Comparison of ENCODE assay signal across 1 cellular context in the genomic region with DNA sequence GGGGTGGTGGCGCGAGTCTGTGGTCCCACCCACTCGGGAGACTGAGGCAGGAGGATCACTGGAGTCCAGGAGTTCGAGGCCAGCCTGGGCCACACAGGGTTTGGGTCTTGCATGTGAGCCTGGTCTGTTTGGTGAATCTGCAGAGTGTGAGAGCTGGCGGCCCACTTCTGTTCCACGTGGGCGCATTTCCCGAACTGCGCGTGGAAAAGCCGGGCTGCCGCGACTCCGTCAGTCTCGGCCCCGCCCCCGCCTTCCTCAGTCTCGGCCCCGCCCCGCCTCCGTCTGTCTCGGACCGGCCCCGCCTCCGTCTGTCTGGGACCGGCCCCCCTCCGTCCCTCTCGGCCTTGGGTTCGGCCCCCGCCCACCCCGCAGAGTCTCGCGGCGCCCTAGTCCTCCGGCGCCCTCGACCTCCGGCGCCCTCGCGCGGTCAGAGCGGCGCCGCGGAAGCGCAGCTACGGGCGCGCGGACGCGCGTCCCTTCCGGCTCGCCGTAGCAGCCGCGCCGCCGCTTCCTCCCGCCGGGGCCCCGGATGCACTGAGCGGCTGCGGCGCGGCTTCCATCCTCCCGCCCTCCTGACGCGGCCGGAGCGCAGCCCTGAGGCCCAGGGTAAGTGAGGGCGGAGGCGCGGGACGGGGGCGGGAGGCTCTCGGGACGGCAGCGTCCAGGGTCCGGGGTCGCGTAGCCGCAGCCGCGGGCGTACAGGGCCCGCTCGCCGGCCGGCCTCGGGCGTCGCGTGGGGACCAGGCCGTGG.
TF ChIP-seq lines count a peak whose summit lies in the region.

A gene with protein sequence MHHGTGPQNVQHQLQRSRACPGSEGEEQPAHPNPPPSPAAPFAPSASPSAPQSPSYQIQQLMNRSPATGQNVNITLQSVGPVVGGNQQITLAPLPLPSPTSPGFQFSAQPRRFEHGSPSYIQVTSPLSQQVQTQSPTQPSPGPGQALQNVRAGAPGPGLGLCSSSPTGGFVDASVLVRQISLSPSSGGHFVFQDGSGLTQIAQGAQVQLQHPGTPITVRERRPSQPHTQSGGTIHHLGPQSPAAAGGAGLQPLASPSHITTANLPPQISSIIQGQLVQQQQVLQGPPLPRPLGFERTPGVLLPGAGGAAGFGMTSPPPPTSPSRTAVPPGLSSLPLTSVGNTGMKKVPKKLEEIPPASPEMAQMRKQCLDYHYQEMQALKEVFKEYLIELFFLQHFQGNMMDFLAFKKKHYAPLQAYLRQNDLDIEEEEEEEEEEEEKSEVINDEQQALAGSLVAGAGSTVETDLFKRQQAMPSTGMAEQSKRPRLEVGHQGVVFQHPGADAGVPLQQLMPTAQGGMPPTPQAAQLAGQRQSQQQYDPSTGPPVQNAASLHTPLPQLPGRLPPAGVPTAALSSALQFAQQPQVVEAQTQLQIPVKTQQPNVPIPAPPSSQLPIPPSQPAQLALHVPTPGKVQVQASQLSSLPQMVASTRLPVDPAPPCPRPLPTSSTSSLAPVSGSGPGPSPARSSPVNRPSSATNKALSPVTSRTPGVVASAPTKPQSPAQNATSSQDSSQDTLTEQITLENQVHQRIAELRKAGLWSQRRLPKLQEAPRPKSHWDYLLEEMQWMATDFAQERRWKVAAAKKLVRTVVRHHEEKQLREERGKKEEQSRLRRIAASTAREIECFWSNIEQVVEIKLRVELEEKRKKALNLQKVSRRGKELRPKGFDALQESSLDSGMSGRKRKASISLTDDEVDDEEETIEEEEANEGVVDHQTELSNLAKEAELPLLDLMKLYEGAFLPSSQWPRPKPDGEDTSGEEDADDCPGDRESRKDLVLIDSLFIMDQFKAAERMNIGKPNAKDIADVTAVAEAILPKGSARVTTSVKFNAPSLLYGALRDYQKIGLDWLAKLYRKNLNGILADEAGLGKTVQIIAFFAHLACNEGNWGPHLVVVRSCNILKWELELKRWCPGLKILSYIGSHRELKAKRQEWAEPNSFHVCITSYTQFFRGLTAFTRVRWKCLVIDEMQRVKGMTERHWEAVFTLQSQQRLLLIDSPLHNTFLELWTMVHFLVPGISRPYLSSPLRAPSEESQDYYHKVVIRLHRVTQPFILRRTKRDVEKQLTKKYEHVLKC (N-terminal part only) (plus strand): TSS at position 512 of the 751 bp plus-strand sequence. CDS start 10,678 bp downstream, outside the sequence.

TF ChIP-seq in GM12878, 131 proteins besides CTCF, POLR2A, EP300 and RAD21 (continued from another document):
- TF ChIP-seq CHD1 (IDR thresholded peaks at IDR 0.05; ENCODE audit: low read depth, low read length) = peak; percentile 66; the same call in 1 of the 2 replicates
- TF ChIP-seq CREB1 (IDR thresholded peaks at IDR 0.05; ENCODE audit: low read depth) = peak; percentile 80
- 0 out of 2 replicates have a peak, but pooled peaks have one; percentile 14 for TF ChIP-seq TCF3 (IDR thresholded peaks at IDR 0.05; ENCODE audit: borderline replicate concordance, insufficient read depth, low read depth, low read length)
- no peak for TF ChIP-seq KAT2A (conservative IDR thresholded peaks at IDR 0.05; ENCODE audit: control insufficient read depth, low read depth, low read length)
- TF ChIP-seq NRF1 (conservative IDR thresholded peaks at IDR 0.05; ENCODE audit: low read depth, low read length) = no peak
- no peak for TF ChIP-seq ZZZ3 (IDR thresholded peaks at IDR 0.05; ENCODE audit: control insufficient read depth, insufficient read length, low read depth)
- peak; percentile 95 for TF ChIP-seq GATAD2B (conservative IDR thresholded peaks at IDR 0.05; ENCODE audit: low read depth)
- TF ChIP-seq LARP7 (IDR thresholded peaks at IDR 0.05) = peak; percentile 97
- peak; percentile 66 for TF ChIP-seq HCFC1 (IDR thresholded peaks at IDR 0.05; ENCODE audit: low read length)
- peak; percentile 7; the same call in 1 of the 3 replicates for TF ChIP-seq POU2F2 (IDR thresholded peaks at IDR 0.05; ENCODE audit: borderline replicate concordance, low read depth, low read length)
- TF ChIP-seq CHD2 (IDR thresholded peaks at IDR 0.05; ENCODE audit: borderline replicate concordance, low read depth, low read length) = peak; percentile 89
- TF ChIP-seq ZNF217 (IDR thresholded peaks at IDR 0.05) = peak; percentile 25; the same call in 1 of the 2 replicates
- peak; percentile 87 for TF ChIP-seq IKZF1 (conservative IDR thresholded peaks at IDR 0.05)
- TF ChIP-seq TBL1XR1 (IDR thresholded peaks at IDR 0.05; ENCODE audit: low read depth, low read length) = peak; percentile 74; the same call in 1 of the 2 replicates
- TF ChIP-seq NR2F1 (conservative IDR thresholded peaks at IDR 0.05) = peak; percentile 76
- TF ChIP-seq ZNF24 (IDR thresholded peaks at IDR 0.05) = peak; percentile 65
- peak; percentile 46; the same call in 1 of the 2 replicates for TF ChIP-seq ESRRA (IDR thresholded peaks at IDR 0.05; ENCODE audit: low read length)
- peak in 1 of 2 experiments; percentile 74; a peak in 1 of 3 replicates for TF ChIP-seq EGR1 (IDR thresholded peaks at IDR 0.05; ENCODE audit: borderline replicate concordance in 1 of 2, low read depth in 2 of 2, low read length in 2 of 2)
- 0 out of 2 replicates have a peak, but pooled peaks have one; percentile 44 for TF ChIP-seq RCOR1 (conservative IDR thresholded peaks at IDR 0.05; ENCODE audit: low read depth, low read length)
- peak; percentile 61; the same call in 1 of the 2 replicates for TF ChIP-seq BRCA1 (IDR thresholded peaks at IDR 0.05; ENCODE audit: low read depth, low read length)
- peak; percentile 60; the same call in 1 of the 2 replicates for TF ChIP-seq TAF1 (IDR thresholded peaks at IDR 0.05; ENCODE audit: borderline replicate concordance, low read depth, low read length)
- peak; percentile 8 to 54; a peak in 2 of 4 replicates for TF ChIP-seq BHLHE40 (IDR thresholded peaks at IDR 0.05; ENCODE audit: borderline replicate concordance in 1 of 2, low read depth in 2 of 2, low read length in 1 of 2)
- TF ChIP-seq NR2C1 (IDR thresholded peaks at IDR 0.05) = peak; percentile 71
- no peak for TF ChIP-seq ZNF384 (IDR thresholded peaks at IDR 0.05; ENCODE audit: borderline replicate concordance, low read depth, low read length)
- TF ChIP-seq, protein P1, sequence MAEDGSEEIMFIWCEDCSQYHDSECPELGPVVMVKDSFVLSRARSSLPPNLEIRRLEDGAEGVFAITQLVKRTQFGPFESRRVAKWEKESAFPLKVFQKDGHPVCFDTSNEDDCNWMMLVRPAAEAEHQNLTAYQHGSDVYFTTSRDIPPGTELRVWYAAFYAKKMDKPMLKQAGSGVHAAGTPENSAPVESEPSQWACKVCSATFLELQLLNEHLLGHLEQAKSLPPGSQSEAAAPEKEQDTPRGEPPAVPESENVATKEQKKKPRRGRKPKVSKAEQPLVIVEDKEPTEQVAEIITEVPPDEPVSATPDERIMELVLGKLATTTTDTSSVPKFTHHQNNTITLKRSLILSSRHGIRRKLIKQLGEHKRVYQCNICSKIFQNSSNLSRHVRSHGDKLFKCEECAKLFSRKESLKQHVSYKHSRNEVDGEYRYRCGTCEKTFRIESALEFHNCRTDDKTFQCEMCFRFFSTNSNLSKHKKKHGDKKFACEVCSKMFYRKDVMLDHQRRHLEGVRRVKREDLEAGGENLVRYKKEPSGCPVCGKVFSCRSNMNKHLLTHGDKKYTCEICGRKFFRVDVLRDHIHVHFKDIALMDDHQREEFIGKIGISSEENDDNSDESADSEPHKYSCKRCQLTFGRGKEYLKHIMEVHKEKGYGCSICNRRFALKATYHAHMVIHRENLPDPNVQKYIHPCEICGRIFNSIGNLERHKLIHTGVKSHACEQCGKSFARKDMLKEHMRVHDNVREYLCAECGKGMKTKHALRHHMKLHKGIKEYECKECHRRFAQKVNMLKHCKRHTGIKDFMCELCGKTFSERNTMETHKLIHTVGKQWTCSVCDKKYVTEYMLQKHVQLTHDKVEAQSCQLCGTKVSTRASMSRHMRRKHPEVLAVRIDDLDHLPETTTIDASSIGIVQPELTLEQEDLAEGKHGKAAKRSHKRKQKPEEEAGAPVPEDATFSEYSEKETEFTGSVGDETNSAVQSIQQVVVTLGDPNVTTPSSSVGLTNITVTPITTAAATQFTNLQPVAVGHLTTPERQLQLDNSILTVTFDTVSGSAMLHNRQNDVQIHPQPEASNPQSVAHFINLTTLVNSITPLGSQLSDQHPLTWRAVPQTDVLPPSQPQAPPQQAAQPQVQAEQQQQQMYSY (CRISPR knock-in tag; IDR thresholded peaks at IDR 0.05) = no peak
- TF ChIP-seq, protein P2, sequence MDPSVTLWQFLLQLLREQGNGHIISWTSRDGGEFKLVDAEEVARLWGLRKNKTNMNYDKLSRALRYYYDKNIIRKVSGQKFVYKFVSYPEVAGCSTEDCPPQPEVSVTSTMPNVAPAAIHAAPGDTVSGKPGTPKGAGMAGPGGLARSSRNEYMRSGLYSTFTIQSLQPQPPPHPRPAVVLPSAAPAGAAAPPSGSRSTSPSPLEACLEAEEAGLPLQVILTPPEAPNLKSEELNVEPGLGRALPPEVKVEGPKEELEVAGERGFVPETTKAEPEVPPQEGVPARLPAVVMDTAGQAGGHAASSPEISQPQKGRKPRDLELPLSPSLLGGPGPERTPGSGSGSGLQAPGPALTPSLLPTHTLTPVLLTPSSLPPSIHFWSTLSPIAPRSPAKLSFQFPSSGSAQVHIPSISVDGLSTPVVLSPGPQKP (IDR thresholded peaks at IDR 0.05; ENCODE audit: low read depth, low read length) = peak; percentile 62
- peak; percentile 84; the same call in 1 of the 2 replicates for TF ChIP-seq DPF2 (IDR thresholded peaks at IDR 0.05)
